Comparison of ENCODE assay signal across 8 cellular contexts in the genomic region with DNA sequence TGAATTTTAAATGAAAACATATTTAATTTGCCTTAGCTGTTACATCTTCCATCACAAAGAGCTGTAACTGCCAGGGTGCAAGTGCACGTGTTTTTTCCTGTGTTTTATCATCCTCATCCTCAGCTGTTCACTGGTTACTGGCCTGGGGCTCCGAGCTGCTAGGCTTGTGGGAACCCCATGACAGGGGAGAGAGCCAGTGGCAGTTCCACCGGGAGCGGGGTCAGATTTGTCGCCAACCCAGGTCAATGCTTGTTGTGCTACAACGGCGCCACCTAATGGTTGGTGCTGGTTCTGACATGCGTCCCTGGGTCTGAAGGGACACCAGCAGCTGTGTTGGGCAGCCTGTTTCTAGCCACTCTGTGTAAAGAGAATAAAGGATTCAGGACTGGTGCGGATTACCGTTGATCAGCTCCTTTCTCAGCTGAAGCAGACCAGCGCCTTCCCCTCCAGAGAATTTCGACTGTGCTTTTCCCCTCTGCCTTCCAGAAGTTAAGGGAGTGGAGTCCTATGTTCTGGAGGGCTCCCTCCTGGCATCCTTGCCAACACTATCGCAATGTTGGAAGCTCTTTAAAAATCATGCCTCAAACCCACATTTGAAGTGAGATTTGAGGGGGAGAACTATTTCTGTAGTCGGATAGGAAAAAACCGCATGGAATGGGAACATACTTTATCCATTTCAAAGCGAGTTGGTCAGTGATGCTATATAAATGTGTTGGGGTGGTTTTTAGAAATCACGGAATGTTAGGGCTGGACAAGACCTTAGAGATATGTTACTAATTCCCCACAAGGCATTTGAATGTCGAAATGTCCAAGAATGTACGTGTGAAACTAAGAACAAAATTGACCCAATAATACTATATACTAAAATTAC. TPM values are rescaled to one million over a fixed set of nuclear protein-coding genes. Genes with fewer than 3 reads are reported as not detected.
DNase-seq lines count a peak whose midpoint lies in the region; ATAC-seq and TF ChIP-seq lines count a peak whose summit lies in the region.

No MANE protein-coding gene starts in this region.

- H3K9me3 Mint-ChIP-seq in HFFc6 = no peaks in the 10 kb centered on the region

- H3K4me1 Mint-ChIP-seq in HFFc6 (ENCODE audit: low read depth) = peaks cover 9% of the 10 kb centered on the region

- H3K27me3 ChIP-seq in left ventricle myocardium inferior (ENCODE audit: low read depth) = peaks cover 21% of the 10 kb centered on the region

- H3K36me3 ChIP-seq in left ventricle myocardium inferior = no peaks in the 10 kb centered on the region

- H3K27ac ChIP-seq in left ventricle myocardium inferior (replicated peaks) = no peak overlapping the region

- ATAC-seq in HG03520 (IDR thresholded peaks at IDR 0.05; ENCODE audit: unreplicated experiment) = no peak

- H3K36me3 Mint-ChIP-seq in HFFc6 (ENCODE audit: low read depth) = no peaks in the 10 kb centered on the region

- peaks cover 4% of the 10 kb centered on the region for H3K4me1 ChIP-seq in left ventricle myocardium inferior

- H3K27ac Mint-ChIP-seq in HFFc6 = no peak overlapping the region

- H3K9me3 ChIP-seq in left ventricle myocardium inferior (replicated peaks) = no peaks in the 10 kb centered on the region

- H3K4me3 ChIP-seq in left ventricle myocardium inferior = no peak overlapping the region

- DNase-seq in GM10266 (ENCODE audit: extremely low spot score) (peak; percentile 82), HFFc6 (peak; percentile 72), NCI-H128 (lab: John Stamatoyannopoulos, UW; ENCODE audit: unreplicated experiment) (peak; percentile 74), SW480 (ENCODE audit: low spot score) (peak; percentile 65), left ventricle myocardium inferior (peak; percentile 89), retina (peak; percentile 90)
- peak; percentile 79 for DNase-seq in activated naive CD8-positive, alpha-beta T cell treated with anti-CD3 and anti-CD28 coated beads, Interleukin-2, amount 50 U/mL, for 16 hours (ENCODE audit: low read depth, low spot score)

- intact Hi-C loops in left ventricle myocardium inferior (cut with micrococcal nuclease) = loop anchor here (5.0 kb wide), 1 partner anchor 350 kb away; no protein-coding TSS in a partner anchor

- H3K27me3 Mint-ChIP-seq in HFFc6 (ENCODE audit: insufficient read depth) = peaks cover 12% of the 10 kb centered on the region

- peak; percentile 98 for TF ChIP-seq CTCF in GM10266 (IDR thresholded peaks at IDR 0.05; ENCODE audit: control insufficient read depth, insufficient read depth, low read depth, missing control alignments)
- peak; percentile 98 for TF ChIP-seq CTCF in HFFc6 (IDR thresholded peaks at IDR 0.05)
- peak; percentile 98 for TF ChIP-seq CTCF in left ventricle myocardium inferior (IDR thresholded peaks at IDR 0.05; ENCODE audit: borderline replicate concordance)

- H3K4me3 Mint-ChIP-seq in HFFc6 = peak overlapping the region; percentile 34; the same call in 1 of the 2 replicates

RNA-seq across cellular contexts. Expression of a gene that starts 32.1 kb away (rescaled TPM):
- under 1 TPM; 0.28 to 0.63 (median 0.32) TPM for total RNA-seq in HFFc6 (2021; fragmentation: NEBNext Ultra II Directional; extraction: Animal tissue kit (Norgen Biotek cat#: 25700))
- 0.27 TPM for total RNA-seq in left ventricle myocardium inferior

RNA-seq across cellular contexts. Expression of a gene that starts 52.7 kb away (rescaled TPM):
- total RNA-seq in HFFc6 (2021; fragmentation: NEBNext Ultra II Directional; extraction: Animal tissue kit (Norgen Biotek cat#: 25700)) = under 1 TPM in 4 of 6 experiments, not detected in 2; 0.05 to 0.16 (median 0.10) TPM
- 0.25 TPM for total RNA-seq in left ventricle myocardium inferior
